19 cellular contexts compared by ENCODE assay signal in the genomic region with DNA sequence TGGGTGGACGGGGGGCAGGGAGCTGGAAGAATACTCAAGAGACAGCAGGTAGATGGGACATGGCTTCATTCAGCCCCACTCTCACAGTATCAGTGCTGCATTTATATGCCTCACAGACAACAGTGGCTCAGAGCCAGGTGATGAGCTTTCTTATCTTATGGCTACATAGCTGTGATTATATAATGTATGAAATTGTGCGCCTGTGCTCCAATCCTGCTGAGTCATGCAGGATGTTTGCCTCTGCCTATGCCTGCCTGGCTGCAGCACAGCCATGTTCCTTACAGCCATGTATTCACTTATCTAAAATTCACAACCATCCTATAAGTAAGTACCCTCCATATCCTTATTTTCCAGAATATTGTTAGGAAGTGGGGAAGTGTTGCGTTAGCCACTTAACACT. TPM values are rescaled to one million over a fixed set of nuclear protein-coding genes. Genes with fewer than 3 reads are reported as not detected.
DNase-seq lines count a peak whose midpoint lies in the region; ATAC-seq and TF ChIP-seq lines count a peak whose summit lies in the region.
"Had no signal": no experiment of that assay in that cellular context is flagged by ENCODE, and none has a peak within 500 bp of the region (broad histone marks: within the 10 kb centered on the region; RNA-seq: fewer than 3 reads in every experiment).

No MANE protein-coding gene starts in this region.

- H3K4me3 ChIP-seq in BLaER1 (0 out of 2 replicates have a peak overlapping the region, but pooled peaks have one; percentile 4), NB4 (ENCODE audit: low read depth, low read length) (no peak overlapping the region), cardiac fibroblast (replicated peaks in 1 of 2; ENCODE audit: low read depth in 2 of 2, low read length in 2 of 2) (no peak overlapping the region)
- H3K4me3 ChIP-seq: gastrocnemius medialis, GM23248, spleen had no signal

- H3K4me2 ChIP-seq in BLaER1: no peak overlapping the region

- H3K4me1 ChIP-seq in BLaER1: no peaks in the 10 kb centered on the region
- H3K4me1 ChIP-seq: gastrocnemius medialis, spleen had no signal

- ATAC-seq in GM21367 (IDR thresholded peaks at IDR 0.05; ENCODE audit: unreplicated experiment) (no peak), GM19351 (IDR thresholded peaks at IDR 0.05; ENCODE audit: unreplicated experiment) (no peak)
- ATAC-seq: gastrocnemius medialis, Right ventricle myocardium inferior had no signal

- H3K9me3 ChIP-seq in BLaER1: peaks cover 47% of the 10 kb centered on the region
- H3K9me3 ChIP-seq: gastrocnemius medialis had no signal

- H3K36me3 ChIP-seq in BLaER1: peaks cover 38% of the 10 kb centered on the region
- H3K36me3 ChIP-seq: spleen had no signal

- no peak for TF ChIP-seq POLR2A in NB4 (IDR thresholded peaks at IDR 0.05; ENCODE audit: extremely low read depth, insufficient read length)

- DNase-seq in A172 (ENCODE audit: low spot score) (peak; percentile 13), NB4 (ENCODE audit: low read depth) (peak; percentile 52), cardiac fibroblast (ENCODE audit: low read depth in 2 of 2) (peak; percentile 3 to 22)
- no peak for DNase-seq in activated effector memory CD4-positive, alpha-beta T cell treated with Interleukin-2 at 50 U/mL for 16 hours
- DNase-seq: activated CD4-positive, alpha-beta memory T cell treated with anti-CD3 and anti-CD28 coated beads for 36 hours; activated naive CD8-positive, alpha-beta T cell treated with anti-CD3 and anti-CD28 coated beads for 36 hours; activated T-cell treated with anti-CD3 and anti-CD28 coated beads, Interleukin-2, amount 50 U/mL, for 48 hours; gastrocnemius medialis; GM23248; midbrain; NCI-H2107; nephron progenitor cell; NK-92 treated with Interleukin-12 subunit alpha and Interleukin-12 subunit beta, amount 100 ng/mL, for 24 hours; spleen; stimulated activated CD8-positive, alpha-beta memory T cell treated with anti-CD3 and anti-CD28 coated beads, Interleukin-4, amount 100 ng/mL, for 48 hours had no signal

- no peaks in the 10 kb centered on the region for H4K20me1 ChIP-seq in BLaER1

- H3K27ac ChIP-seq in BLaER1: no peak overlapping the region
- H3K27ac ChIP-seq: gastrocnemius medialis, GM23248, spleen had no signal

- TF ChIP-seq CTCF in NB4 (IDR thresholded peaks at IDR 0.05; ENCODE audit: low read depth, low read length): no peak
- TF ChIP-seq CTCF in cardiac fibroblast (IDR thresholded peaks at IDR 0.05; ENCODE audit: low read depth, low read length): no peak

- H3K9ac ChIP-seq in BLaER1: no peak overlapping the region
- H3K9ac ChIP-seq: GM23248 had no signal

- no peaks in the 10 kb centered on the region for H3K27me3 ChIP-seq in BLaER1
- H3K27me3 ChIP-seq: gastrocnemius medialis, spleen had no signal

RNA-seq across cellular contexts. Expression of a gene that starts 37.7 kb away (rescaled TPM):
- total RNA-seq in A172 (2014; rRNA removed; shearing (Covaris generic)): 26.6 and 29.8 TPM in 2 replicates

RNA-seq across cellular contexts. Expression of a gene that starts 58.8 kb away (rescaled TPM):
- total RNA-seq in A172 (2014; rRNA removed; shearing (Covaris generic)): 42.2 and 42.4 TPM in 2 replicates
